8 cellular contexts compared by ENCODE assay signal in genomic region chr11:62552465-62552782, GRCh38. TPM values are rescaled to one million over a fixed set of nuclear protein-coding genes. Genes with fewer than 3 reads are reported as not detected.
A peak's percentile ranks its signal among the peaks of the same experiment; 100 is the strongest.
DNase-seq lines count a peak whose midpoint lies in the region; ATAC-seq and TF ChIP-seq lines count a peak whose summit lies in the region.

No MANE protein-coding gene starts in this region.

- no peaks in the 10 kb centered on the region for H3K27me3 ChIP-seq in CD4-positive, alpha-beta memory T cell (ENCODE audit: insufficient read depth, low read length)
- H3K27me3 ChIP-seq in OCI-LY3 (ENCODE audit: low read depth, low read length) (peaks cover 9% of the 10 kb centered on the region; the same call in 1 of the 2 replicates), endodermal cell (ENCODE audit: control insufficient read depth, insufficient read depth, low read length, poor library complexity, severe bottlenecking) (no peaks in the 10 kb centered on the region), osteoblast (ENCODE audit: insufficient read depth, low read length) (no peaks in the 10 kb centered on the region)

- CTCF ChIA-PET in CD4-positive, alpha-beta memory T cell (lab: Charles Lee; ENCODE audit: partially characterized antibody): interaction anchor here (1.0 to 14.9 kb wide), 11 partner anchors 8 to 309 kb away, joined by 3 to 450 read pairs (median 6); partner anchors contain the start of genes MTA2, SCGB1A1 and TUT1

- peaks cover 0 to 2% of the 10 kb centered on the region in 2 donors for H3K27me3 Mint-ChIP-seq in CD4-positive, alpha-beta memory T cell
- peaks cover 23% of the 10 kb centered on the region for H3K27me3 Mint-ChIP-seq in endodermal cell (ENCODE audit: insufficient read depth)

- intact Hi-C loops in CD4-positive, alpha-beta memory T cell (cut with micrococcal nuclease): loop anchor here (10.0 kb wide), 1 partner anchor 302 kb away; no protein-coding TSS in a partner anchor

- no peaks in the 10 kb centered on the region for H3K36me3 ChIP-seq in CD4-positive, alpha-beta memory T cell (ENCODE audit: insufficient read depth, low read length)
- H3K36me3 ChIP-seq in OCI-LY3 (replicated peaks; ENCODE audit: low read depth, low read length) (peaks cover 24% of the 10 kb centered on the region), endodermal cell (ENCODE audit: control insufficient read depth, insufficient read depth, low read length) (peaks cover 12% of the 10 kb centered on the region), osteoblast (ENCODE audit: insufficient read depth, low read length) (peaks cover 4% of the 10 kb centered on the region)

- H3K4me1 Mint-ChIP-seq in CD4-positive, alpha-beta memory T cell: peaks cover 75 to 97% (median 86%) of the 10 kb centered on the region in 4 donors
- peaks cover 77% of the 10 kb centered on the region for H3K4me1 Mint-ChIP-seq in endodermal cell

- peak overlapping the region; percentile 95 for H3K27ac ChIP-seq in CD4-positive, alpha-beta memory T cell (ENCODE audit: low read depth, low read length)
- peak overlapping the region; percentile 96 for H3K27ac ChIP-seq in OCI-LY3 (ENCODE audit: low read length)
- H3K27ac ChIP-seq in endodermal cell (ENCODE audit: low read depth, low read length): peak overlapping the region; percentile 90
- H3K27ac ChIP-seq in osteoblast (ENCODE audit: low read depth, low read length): peak overlapping the region; percentile 85

- H4K20me1 ChIP-seq in OCI-LY3 (ENCODE audit: insufficient read depth, low read length) (no peaks in the 10 kb centered on the region), osteoblast (ENCODE audit: insufficient read depth, low read length) (peaks cover 14% of the 10 kb centered on the region)

- peaks cover 17% of the 10 kb centered on the region for H3K79me2 ChIP-seq in OCI-LY3 (ENCODE audit: low read length)
- no peaks in the 10 kb centered on the region for H3K79me2 ChIP-seq in osteoblast (ENCODE audit: insufficient read depth, low read length)

- TF ChIP-seq CTCF in OCI-LY3 (IDR thresholded peaks at IDR 0.05; ENCODE audit: low read depth, low read length): no peak
- no peak for TF ChIP-seq CTCF in endodermal cell (conservative IDR thresholded peaks at IDR 0.05)
- TF ChIP-seq CTCF in osteoblast (IDR thresholded peaks at IDR 0.05; ENCODE audit: extremely low read depth, low read depth, low read length): no peak

- POLR2A ChIA-PET in CD4-positive, alpha-beta memory T cell (lab: Charles Lee; ENCODE audit: partially characterized antibody): interaction anchor here (0.8 to 12.5 kb wide), 24 partner anchors 7 to 329 kb away, joined by 3 to 751 read pairs (median 6); partner anchors contain the start of genes AHNAK, C11orf98, CSKMT and EEF1G

- peaks cover 0 to 4% (median 0%) of the 10 kb centered on the region in 8 donors for H3K9me3 Mint-ChIP-seq in CD4-positive, alpha-beta memory T cell
- no peaks in the 10 kb centered on the region for H3K9me3 Mint-ChIP-seq in endodermal cell

- no peak for TF ChIP-seq POLR2A in GM18505 (IDR thresholded peaks at IDR 0.05; ENCODE audit: borderline replicate concordance, extremely low read depth, insufficient read depth, insufficient read length)

- no peak for DNase-seq in CD4-positive, alpha-beta memory T cell
- DNase-seq in endodermal cell (peak; percentile 58), osteoblast (ENCODE audit: insufficient read length, low spot score, missing footprints) (peak; percentile 76), NAMALWA (ENCODE audit: low spot score) (no peak), NCI-H774 (lab: John Stamatoyannopoulos, UW) (no peak)

- H3K4me3 ChIP-seq in CD4-positive, alpha-beta memory T cell (ENCODE audit: low read length in 2 of 2): peak overlapping the region in 1 of 2 donors; percentile 34
- H3K4me3 ChIP-seq in OCI-LY3 (ENCODE audit: low read length) (peak overlapping the region; percentile 2; the same call in 1 of the 2 replicates), endodermal cell (ENCODE audit: low read length) (no peak overlapping the region), osteoblast (ENCODE audit: insufficient read depth, low read length) (peak overlapping the region; percentile 59)

- peaks cover 0 to 10% of the 10 kb centered on the region in 2 donors for H3K36me3 Mint-ChIP-seq in CD4-positive, alpha-beta memory T cell
- peaks cover 11% of the 10 kb centered on the region for H3K36me3 Mint-ChIP-seq in endodermal cell (ENCODE audit: low read depth)

- H3K4me3 Mint-ChIP-seq in CD4-positive, alpha-beta memory T cell: peak overlapping the region; percentile 82 to 91 (median 90)
- H3K4me3 Mint-ChIP-seq in endodermal cell: peak overlapping the region; percentile 27

- ATAC-seq in GM18505 (IDR thresholded peaks at IDR 0.05; ENCODE audit: unreplicated experiment) (no peak), GM21737 (IDR thresholded peaks at IDR 0.05; ENCODE audit: unreplicated experiment) (no peak)

- peak overlapping the region; percentile 98 to 100 (median 100) for H3K27ac Mint-ChIP-seq in CD4-positive, alpha-beta memory T cell
- H3K27ac Mint-ChIP-seq in endodermal cell: peak overlapping the region; percentile 96

- H3K4me2 ChIP-seq in OCI-LY3 (ENCODE audit: low read length): peak overlapping the region; percentile 86
- peak overlapping the region; percentile 81 for H3K4me2 ChIP-seq in osteoblast (ENCODE audit: insufficient read depth, low read length)

- H3K9ac ChIP-seq in OCI-LY3 (ENCODE audit: low read length) (peak overlapping the region; percentile 32; the same call in 1 of the 2 replicates), endodermal cell (ENCODE audit: extremely low read depth, low read length, poor library complexity, severe bottlenecking) (peak overlapping the region; percentile 38)

- no peaks in the 10 kb centered on the region for H3K9me3 ChIP-seq in CD4-positive, alpha-beta memory T cell (ENCODE audit: control insufficient read depth in 1 of 2, low read length in 2 of 2)
- H3K9me3 ChIP-seq in OCI-LY3 (ENCODE audit: insufficient read depth, low read length) (peaks cover 2% of the 10 kb centered on the region; the same call in 1 of the 2 replicates), endodermal cell (ENCODE audit: control insufficient read depth, low read length) (no peaks in the 10 kb centered on the region), osteoblast (ENCODE audit: low read depth, low read length) (no peaks in the 10 kb centered on the region)

- WGBS in endodermal cell (ENCODE audit: insufficient coverage in 1 of 2, insufficient read length in 1 of 2), 2 experiments: 72 to 80% methylated on average over 2 to 4 of the region's 4 CpGs

- peaks cover 91% of the 10 kb centered on the region for H3K4me1 ChIP-seq in CD4-positive, alpha-beta memory T cell (ENCODE audit: insufficient read depth, low read length)
- H3K4me1 ChIP-seq in OCI-LY3 (ENCODE audit: low read length) (peaks cover 77% of the 10 kb centered on the region), endodermal cell (ENCODE audit: control insufficient read depth, insufficient read depth, low read length) (peaks cover 38% of the 10 kb centered on the region), osteoblast (ENCODE audit: insufficient read depth, low read length) (peaks cover 78% of the 10 kb centered on the region)

- no peak overlapping the region for H2AFZ ChIP-seq in OCI-LY3 (ENCODE audit: low read depth, low read length)
- no peak overlapping the region for H2AFZ ChIP-seq in osteoblast (ENCODE audit: low read length)

RNA-seq across cellular contexts. Expression of gene AHNAK, which starts 5.8 kb away (rescaled TPM):
- total RNA-seq in CD4-positive, alpha-beta memory T cell: 100 to 1,000 TPM; 559 to 573 TPM
- 100 to 1,000 TPM in 1 of 2 donors, 10 to 100 TPM in 1; 23.5 to 186 TPM for polyA plus RNA-seq in CD4-positive, alpha-beta memory T cell
- total RNA-seq in endodermal cell: 100 to 1,000 TPM; 109 to 165 TPM
- polyA plus RNA-seq in endodermal cell (2013, experiment 1 of 2): 18.4 TPM
- 24.8 TPM for polyA plus RNA-seq in endodermal cell (2013, experiment 2 of 2)
- 646 and 720 TPM in 2 replicates for total RNA-seq in osteoblast

RNA-seq across cellular contexts. Expression of gene EEF1G, which starts 21.3 kb away (rescaled TPM):
- total RNA-seq in CD4-positive, alpha-beta memory T cell: 1,000 to 10,000 TPM; 1,815 to 1,855 TPM
- polyA plus RNA-seq in CD4-positive, alpha-beta memory T cell: 1,000 to 10,000 TPM; 1,453 to 1,910 TPM
- 1,000 to 10,000 TPM; 1,705 to 1,818 TPM for total RNA-seq in endodermal cell
- polyA plus RNA-seq in endodermal cell (2013, experiment 1 of 2): 2,069 TPM
- polyA plus RNA-seq in endodermal cell (2013, experiment 2 of 2): 1,897 TPM
- total RNA-seq in osteoblast: 1,004 and 1,049 TPM in 2 replicates

RNA-seq across cellular contexts. Expression of gene TUT1, which starts 38.9 kb away (rescaled TPM):
- 10 to 100 TPM; 37.7 to 38.1 TPM for total RNA-seq in CD4-positive, alpha-beta memory T cell
- 10 to 100 TPM; 14.6 to 19.7 TPM for polyA plus RNA-seq in CD4-positive, alpha-beta memory T cell
- 10 to 100 TPM; 16.0 to 33.5 TPM for total RNA-seq in endodermal cell
- 22.9 TPM for polyA plus RNA-seq in endodermal cell (2013, experiment 1 of 2)
- 19.0 TPM for polyA plus RNA-seq in endodermal cell (2013, experiment 2 of 2)
- total RNA-seq in osteoblast: 6.5 and 7.6 TPM in 2 replicates

RNA-seq across cellular contexts. Expression of gene MTA2, which starts 49.2 kb away (rescaled TPM):
- total RNA-seq in CD4-positive, alpha-beta memory T cell: 100 to 1,000 TPM; 207 to 210 TPM
- polyA plus RNA-seq in CD4-positive, alpha-beta memory T cell: 10 to 100 TPM; 16.6 to 36.4 TPM
- total RNA-seq in endodermal cell: 100 to 1,000 TPM; 131 to 155 TPM
- 118 TPM for polyA plus RNA-seq in endodermal cell (2013, experiment 1 of 2)
- 114 TPM for polyA plus RNA-seq in endodermal cell (2013, experiment 2 of 2)
- 102 and 105 TPM in 2 replicates for total RNA-seq in osteoblast

Comparison
In these comparisons a context has a peak if more than half of its experiments do, and no peak if none do; other contexts are left out.
1. DNase-seq: peak in endodermal cell (single experiment) and osteoblast (single experiment); none in CD4-positive, alpha-beta memory T cell (0 of 5), NAMALWA (single experiment) and NCI-H774 (single experiment).
2. Peak in every context shown above with its lines, with median percentiles within 50 percentile points of each other: H3K27ac ChIP-seq.